26 cellular contexts compared by ENCODE assay signal in the genomic region with DNA sequence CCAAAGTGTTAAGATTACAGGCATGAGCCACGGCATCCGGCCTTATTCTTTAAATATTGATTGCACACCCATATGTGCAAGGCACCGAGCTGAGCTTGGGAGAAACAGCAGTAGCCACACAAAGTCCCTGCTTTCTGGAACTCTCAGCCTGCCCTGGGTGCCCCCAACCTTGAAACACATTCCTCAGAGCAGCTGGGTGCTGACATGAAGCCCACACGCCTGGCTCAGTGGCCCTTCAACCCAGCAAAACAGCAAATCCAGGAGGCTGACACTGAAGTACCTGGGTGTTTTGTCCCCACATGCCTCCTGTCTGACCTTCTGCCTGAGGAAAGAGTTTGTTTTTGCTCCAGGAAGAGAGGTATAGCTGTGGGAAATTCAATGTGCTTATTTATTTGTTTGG. TPM values are rescaled to one million over a fixed set of nuclear protein-coding genes. Genes with fewer than 3 reads are reported as not detected.
"Had no signal": no experiment of that assay in that cellular context is flagged by ENCODE, and none has a peak within 500 bp of the region (broad histone marks: within the 10 kb centered on the region; RNA-seq: fewer than 3 reads in every experiment).

No MANE protein-coding gene starts in this region.

- H3K27ac ChIP-seq: body of pancreas had no signal

- DNase-seq: activated CD4-positive, alpha-beta T cell treated with anti-CD3 and anti-CD28 coated beads for 48 hours; activated CD4-positive, alpha-beta T cell treated with anti-CD3 and anti-CD28 coated beads, Interleukin-2, amount 50 U/mL, for 4 hours; activated CD4-positive, CD25-positive, alpha-beta regulatory T cell treated with anti-CD3 and anti-CD28 coated beads, Interleukin-2, amount 50 U/mL, for 72 hours; activated CD8-positive, alpha-beta memory T cell treated with anti-CD3 and anti-CD28 coated beads, Interleukin-2, amount 10 ng/mL, durations not matched to agents 7 days and 5 days; activated effector memory CD4-positive, alpha-beta T cell treated with Interleukin-2 at 50 U/mL for 16 hours; activated naive CD4-positive, alpha-beta T cell; activated T-cell treated with anti-CD3 and anti-CD28 coated beads, Interleukin-2, amount 50 U/mL, for 24 hours; aorta; body of pancreas; KG1; MM.1S; NCI-H1105 treated with DMSO at 0.1 percent for 48 hours; NCI-H1436 treated with DMSO at 0.1 percent for 48 hours; NCI-H187; NCI-H2081 treated with DMSO at 0.1 percent for 48 hours; NCI-H2171; NCI-H2227 treated with DMSO at 0.1 percent for 48 hours; NCI-H446 treated with DMSO at 0.1 percent for 48 hours; NCI-H524 treated with DMSO at 0.1 percent for 48 hours; NCI-H82; SHP77 treated with DMSO at 0.1 percent for 48 hours had no signal

- H3K4me1 ChIP-seq: body of pancreas had no signal

- ATAC-seq: activated CD8-positive, alpha-beta memory T cell treated with anti-CD3 and anti-CD28 coated beads, Interleukin-2, amount 10 ng/mL, durations not matched to agents 7 days and 5 days; body of pancreas; WTC11 had no signal

- FAIRE-seq: RCC 7860 had no signal

- H3K27me3 ChIP-seq: body of pancreas had no signal

- H3K4me3 ChIP-seq: body of pancreas had no signal

- H3K9me3 ChIP-seq: body of pancreas had no signal

RNA-seq across cellular contexts. Expression of gene ARSI, which starts 41.3 kb away (rescaled TPM):
- total RNA-seq: activated CD8-positive, alpha-beta memory T cell treated with anti-CD3 and anti-CD28 coated beads, Interleukin-2, amount 10 ng/mL, durations not matched to agents 7 days and 5 days; activated T-helper 1 cell treated with anti-CD3 and anti-CD28 coated beads, Interleukin-12 subunit alpha, Interleukin-12 subunit beta, Interleukin-2, Interleukin-4 antibody, amounts not matched to agents 30 ng/mL and 10 ng/mL and 1 ng/mL, durations not matched to agents 14 hours and 24 hours and 36 hours; SK-MEL-5 had no signal
- polyA plus RNA-seq: aorta, IgD-negative memory B cell had no signal

RNA-seq across cellular contexts. Expression of gene CAMK2A, which starts 54.4 kb away (rescaled TPM):
- total RNA-seq: activated CD8-positive, alpha-beta memory T cell treated with anti-CD3 and anti-CD28 coated beads, Interleukin-2, amount 10 ng/mL, durations not matched to agents 7 days and 5 days; activated T-helper 1 cell treated with anti-CD3 and anti-CD28 coated beads, Interleukin-12 subunit alpha, Interleukin-12 subunit beta, Interleukin-2, Interleukin-4 antibody, amounts not matched to agents 30 ng/mL and 10 ng/mL and 1 ng/mL, durations not matched to agents 14 hours and 24 hours and 36 hours; SK-MEL-5 had no signal
- polyA plus RNA-seq: IgD-negative memory B cell had no signal
